ENCODE assay signal across 9 cellular contexts in genomic region chr19:4172861-4173473, GRCh38. TPM values are rescaled to one million over a fixed set of nuclear protein-coding genes. Genes with fewer than 3 reads are reported as not detected.
DNase-seq lines count a peak whose midpoint lies in the region; ATAC-seq and TF ChIP-seq lines count a peak whose summit lies in the region.
"Had no signal": no experiment of that assay in that cellular context is flagged by ENCODE, and none has a peak within 500 bp of the region (broad histone marks: within the 10 kb centered on the region; RNA-seq: fewer than 3 reads in every experiment).

No MANE protein-coding gene starts in this region.

- peaks cover 8% of the 10 kb centered on the region for H3K27me3 ChIP-seq in A673 (replicated peaks; ENCODE audit: insufficient read depth, low read depth, low read length, poor library complexity)

- TF ChIP-seq RAD21 in Ishikawa (IDR thresholded peaks at IDR 0.05; ENCODE audit: low read depth): no peak

- no peak for TF ChIP-seq CTCF in A673 (conservative IDR thresholded peaks at IDR 0.05; ENCODE audit: low read depth, low read length)

- H3K36me3 ChIP-seq in A673 (ENCODE audit: insufficient read depth, low read length, poor library complexity, severe bottlenecking): no peaks in the 10 kb centered on the region

- H3K4me1 ChIP-seq in A673 (ENCODE audit: insufficient read depth, low read length, poor library complexity, severe bottlenecking): no peaks in the 10 kb centered on the region

- no TSS peak for BruUV-seq in A673 (replicated peaks; lab: Mats Ljungman, UMichigan)

- DNase-seq in A673 (ENCODE audit: low spot score): peak; percentile 67
- DNase-seq in central memory CD8-positive, alpha-beta T cell (ENCODE audit: low spot score in 2 of 2): peak; percentile 48 to 66
- peak; percentile 54 for DNase-seq in mucosa of gallbladder (ENCODE audit: low spot score)
- DNase-seq in stimulated activated naive B cell treated with anti-CD40 and anti-IgM and Interleukin-4, amounts not matched to agents 10 μg/mL and 1 μg/mL and 100 μg/mL, for 72 hours: no peak

- CTCF ChIA-PET in A673 (lab: Charles Lee): no interaction called here

- no peaks in the 10 kb centered on the region for H3K9me3 ChIP-seq in A673 (ENCODE audit: low read depth, low read length, poor library complexity, severe bottlenecking)

- POLR2A ChIA-PET in A673 (lab: Charles Lee; ENCODE audit: low non-redundant PET): interaction anchor here (0.6 kb wide), 1 partner anchor 609 kb away, joined by 3 read pairs; no protein-coding TSS in a partner anchor

- H3K27ac ChIP-seq in A673 (ENCODE audit: low read depth, low read length, poor library complexity, severe bottlenecking): no peak overlapping the region

- H3K9me3 Mint-ChIP-seq in central memory CD8-positive, alpha-beta T cell: no peaks in the 10 kb centered on the region
- no peaks in the 10 kb centered on the region for H3K9me3 Mint-ChIP-seq in stimulated activated naive B cell treated with anti-CD40 and anti-IgM and Interleukin-4, amounts not matched to agents 10 μg/mL and 1 μg/mL and 100 μg/mL, for 72 hours
- H3K9me3 Mint-ChIP-seq: stimulated activated naive CD8-positive, alpha-beta T cell treated with anti-CD3 and anti-CD28 coated beads, Interleukin-15, Interleukin-2, amounts not matched to agents 100 ng/mL and 50 ng/mL, for 24 hours had no signal

- H3K4me3 ChIP-seq in A673 (ENCODE audit: low read depth, low read length, poor library complexity, severe bottlenecking): no peak overlapping the region

- H3K4me3 Mint-ChIP-seq in central memory CD8-positive, alpha-beta T cell: no peak overlapping the region
- H3K4me3 Mint-ChIP-seq in stimulated activated naive B cell treated with anti-CD40 and anti-IgM and Interleukin-4, amounts not matched to agents 10 μg/mL and 1 μg/mL and 100 μg/mL, for 72 hours: no peak overlapping the region
- H3K4me3 Mint-ChIP-seq: stimulated activated naive CD8-positive, alpha-beta T cell treated with anti-CD3 and anti-CD28 coated beads, Interleukin-15, Interleukin-2, amounts not matched to agents 100 ng/mL and 50 ng/mL, for 24 hours had no signal

- TF ChIP-seq EP300 in Ishikawa (IDR thresholded peaks at IDR 0.05; ENCODE audit: borderline replicate concordance): no peak; the same call in 1 of the 2 replicates

- peak; percentile 55 to 67 for ATAC-seq in activated CD4-positive, CD25-positive, alpha-beta regulatory T cell treated with anti-CD3 and anti-CD28 coated beads, Interleukin-2, amount 50 U/mL, for 24 hours
- ATAC-seq in central memory CD8-positive, alpha-beta T cell (replicated peaks; ENCODE audit: extremely low read depth, poor library complexity, severe bottlenecking): peak; percentile 65
- peak; percentile 75 to 76 for ATAC-seq in stimulated activated naive B cell treated with anti-CD40 and anti-IgM and Interleukin-4, amounts not matched to agents 10 μg/mL and 1 μg/mL and 100 μg/mL, for 72 hours (replicated peaks)
- ATAC-seq in HG02763 (IDR thresholded peaks at IDR 0.05; ENCODE audit: unreplicated experiment) (no peak), HG03097 (IDR thresholded peaks at IDR 0.05; ENCODE audit: low FRiP score, unreplicated experiment) (no peak)

- H3K27ac Mint-ChIP-seq in central memory CD8-positive, alpha-beta T cell (ENCODE audit: low read depth): no peak overlapping the region
- H3K27ac Mint-ChIP-seq in stimulated activated naive B cell treated with anti-CD40 and anti-IgM and Interleukin-4, amounts not matched to agents 10 μg/mL and 1 μg/mL and 100 μg/mL, for 72 hours: no peak overlapping the region
- H3K27ac Mint-ChIP-seq: stimulated activated naive CD8-positive, alpha-beta T cell treated with anti-CD3 and anti-CD28 coated beads, Interleukin-15, Interleukin-2, amounts not matched to agents 100 ng/mL and 50 ng/mL, for 24 hours had no signal

- intact Hi-C loops in A673 (cut with micrococcal nuclease; ENCODE audit: unreplicated experiment): no loop called here

- H3K4me1 Mint-ChIP-seq in central memory CD8-positive, alpha-beta T cell: peaks cover 10% of the 10 kb centered on the region
- peaks cover 6 to 19% of the 10 kb centered on the region in 2 donors for H3K4me1 Mint-ChIP-seq in stimulated activated naive B cell treated with anti-CD40 and anti-IgM and Interleukin-4, amounts not matched to agents 10 μg/mL and 1 μg/mL and 100 μg/mL, for 72 hours

- H3K27me3 Mint-ChIP-seq in central memory CD8-positive, alpha-beta T cell: peaks cover 29% of the 10 kb centered on the region
- peaks cover 22 to 30% of the 10 kb centered on the region in 2 donors for H3K27me3 Mint-ChIP-seq in stimulated activated naive B cell treated with anti-CD40 and anti-IgM and Interleukin-4, amounts not matched to agents 10 μg/mL and 1 μg/mL and 100 μg/mL, for 72 hours

- H3K36me3 Mint-ChIP-seq in central memory CD8-positive, alpha-beta T cell (ENCODE audit: insufficient read depth): peaks cover 17% of the 10 kb centered on the region
- H3K36me3 Mint-ChIP-seq in stimulated activated naive B cell treated with anti-CD40 and anti-IgM and Interleukin-4, amounts not matched to agents 10 μg/mL and 1 μg/mL and 100 μg/mL, for 72 hours: peaks cover 10 to 13% of the 10 kb centered on the region in 2 donors

TF ChIP-seq in Ishikawa, 13 proteins besides CTCF, POLR2A, EP300 and RAD21:
- TF ChIP-seq MAX (IDR thresholded peaks at IDR 0.05): peak; percentile 52
- no peak for TF ChIP-seq USF1 (IDR thresholded peaks at IDR 0.05)
- no peak for TF ChIP-seq NFIC (IDR thresholded peaks at IDR 0.05)
- TF ChIP-seq FOXM1 (IDR thresholded peaks at IDR 0.05; ENCODE audit: borderline replicate concordance, low read depth): no peak
- TF ChIP-seq YY1 (IDR thresholded peaks at IDR 0.05; ENCODE audit: low read depth): 0 out of 2 replicates have a peak, but pooled peaks have one; percentile 24
- no peak for TF ChIP-seq CEBPB (IDR thresholded peaks at IDR 0.05)
- TF ChIP-seq REST (IDR thresholded peaks at IDR 0.05; ENCODE audit: low read depth): peak; percentile 99
- no peak for TF ChIP-seq EGR1 (IDR thresholded peaks at IDR 0.05)
- no peak for TF ChIP-seq TEAD4 (IDR thresholded peaks at IDR 0.05)
- no peak for TF ChIP-seq TCF12 (IDR thresholded peaks at IDR 0.05; ENCODE audit: low read depth)
- TF ChIP-seq ZBTB7A (IDR thresholded peaks at IDR 0.05; ENCODE audit: low read depth): 0 out of 2 replicates have a peak, but pooled peaks have one; percentile 56
- no peak for TF ChIP-seq CREB1 (IDR thresholded peaks at IDR 0.05; ENCODE audit: low read depth)
- no peak for TF ChIP-seq TAF1 (IDR thresholded peaks at IDR 0.05; ENCODE audit: low read depth)

RNA-seq across cellular contexts. Expression of gene SIRT6, which starts 9.4 kb away (rescaled TPM):
- 36.3 and 39.3 TPM in 2 replicates for total RNA-seq in A673 (2021)
- total RNA-seq in mucosa of gallbladder: 28.3 TPM

RNA-seq across cellular contexts. Expression of gene ANKRD24, which starts 9.5 kb away (rescaled TPM):
- 10.9 and 12.2 TPM in 2 replicates for total RNA-seq in A673 (2021)
- total RNA-seq in mucosa of gallbladder: 3.4 TPM

RNA-seq across cellular contexts. Expression of gene CREB3L3, which starts 19.5 kb away (rescaled TPM):
- total RNA-seq in A673 (2021) (not detected in 2 replicates), mucosa of gallbladder (0.55 TPM)

RNA-seq across cellular contexts. Expression of gene MAP2K2, which starts 49.0 kb away (rescaled TPM):
- total RNA-seq in A673 (2021) (185 and 198 TPM in 2 replicates), mucosa of gallbladder (139 TPM)

RNA-seq across cellular contexts. Expression of gene EBI3, which starts 56.4 kb away (rescaled TPM):
- total RNA-seq in A673 (2021) (1.5 and 2.0 TPM in 2 replicates), mucosa of gallbladder (5.6 TPM)

Comparison
In these comparisons a context has a peak if more than half of its experiments do, and no peak if none do; other contexts are left out.
1. ATAC-seq: peak in activated CD4-positive, CD25-positive, alpha-beta regulatory T cell treated with anti-CD3 and anti-CD28 coated beads, Interleukin-2, amount 50 U/mL, for 24 hours (2 of 2), central memory CD8-positive, alpha-beta T cell (single experiment) and stimulated activated naive B cell treated with anti-CD40 and anti-IgM and Interleukin-4, amounts not matched to agents 10 μg/mL and 1 μg/mL and 100 μg/mL, for 72 hours (2 of 2); none in HG02763 (single experiment) and HG03097 (single experiment).